8 cellular contexts compared by ENCODE assay signal in genomic region chr1:245853291-245853690, GRCh38.
"Had no signal": no experiment of that assay in that cellular context is flagged by ENCODE, and none has a peak within 500 bp of the region (broad histone marks: within the 10 kb centered on the region; RNA-seq: fewer than 3 reads in every experiment).

No MANE protein-coding gene starts in this region.

- FAIRE-seq: G401.6, GM12878, GM12891, GM12892, GM18507, GM19239 had no signal

- ATAC-seq: GM12878 had no signal

- DNase-seq: GDM1, GF-D8 had no signal

- H3K4me3 ChIP-seq: GM12878 had no signal
